17 cellular contexts compared by ENCODE assay signal in the genomic region with DNA sequence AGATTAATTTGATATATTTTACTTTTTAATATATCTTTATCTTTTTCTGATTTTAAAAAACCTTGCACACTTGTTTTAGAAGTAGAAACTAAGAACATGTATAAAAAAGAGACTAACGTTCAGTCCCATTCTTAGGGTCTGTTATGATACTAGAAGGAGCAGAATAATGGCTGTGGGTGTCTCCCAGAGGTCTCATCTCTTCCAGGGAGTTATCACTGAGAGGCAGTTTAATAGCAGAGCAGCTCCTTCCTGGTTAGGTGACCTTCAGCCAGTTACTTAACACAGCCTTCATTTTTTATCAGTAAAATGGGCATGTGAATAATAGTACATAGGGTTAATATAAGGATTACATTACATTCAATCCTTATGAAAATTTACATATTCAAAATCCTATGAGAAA.
"Had no signal": no experiment of that assay in that cellular context is flagged by ENCODE, and none has a peak within 500 bp of the region (broad histone marks: within the 10 kb centered on the region; RNA-seq: fewer than 3 reads in every experiment).

No MANE protein-coding gene starts in this region.

- H3K9me3 Mint-ChIP-seq: activated naive CD4-positive, alpha-beta T cell treated with anti-CD3 and anti-CD28 coated beads for 36 hours; activated naive CD8-positive, alpha-beta T cell treated with anti-CD3 and anti-CD28 coated beads, Interleukin-2, amount 50 U/mL, for 24 hours; activated T-helper 2 cell treated with anti-CD3 and anti-CD28 coated beads, Interferon-gamma antibody, Interleukin-2, Interleukin-4, amounts not matched to agents 10 μg/mL and 5 μg/mL and 100 μg/mL, durations not matched to agents 14 hours and 24 hours and 36 hours; T-helper 2 cell treated with Interferon-gamma antibody and Interleukin-4, amounts not matched to agents 5 μg/mL and 100 μg/mL, for 36 hours had no signal

- H3K4me3 Mint-ChIP-seq: activated naive CD4-positive, alpha-beta T cell treated with anti-CD3 and anti-CD28 coated beads for 36 hours; activated naive CD8-positive, alpha-beta T cell treated with anti-CD3 and anti-CD28 coated beads, Interleukin-2, amount 50 U/mL, for 24 hours; naive thymus-derived CD4-positive, alpha-beta T cell; T-helper 2 cell treated with Interferon-gamma antibody and Interleukin-4, amounts not matched to agents 5 μg/mL and 100 μg/mL, for 36 hours had no signal

- ATAC-seq: activated naive CD8-positive, alpha-beta T cell treated with anti-CD3 and anti-CD28 coated beads, Interleukin-2, amount 50 U/mL, for 24 hours; left colon; stimulated activated naive CD8-positive, alpha-beta T cell treated with anti-CD3 and anti-CD28 coated beads, Interleukin-15, Interleukin-2, amounts not matched to agents 100 U/mL and 50 U/mL, for 24 hours had no signal

- H3K27ac ChIP-seq: ascending aorta, testis had no signal

- DNase-seq: activated CD4-positive, alpha-beta T cell treated with anti-CD3 and anti-CD28 coated beads, Interleukin-2, amount 50 U/mL, for 48 hours; activated naive CD4-positive, alpha-beta T cell treated with anti-CD3 and anti-CD28 coated beads for 36 hours; activated naive CD8-positive, alpha-beta T cell treated with anti-CD3 and anti-CD28 coated beads, Interleukin-2, amount 50 U/mL, for 24 hours; left colon; mucosa of descending colon; naive thymus-derived CD4-positive, alpha-beta T cell; posterior cingulate gyrus; retina; stimulated activated CD4-positive, alpha-beta T cell treated with anti-CD3 and anti-CD28 coated beads, Interleukin-4, amount 100 ng/mL, for 1 hour; stimulated activated naive CD8-positive, alpha-beta T cell treated with anti-CD3 and anti-CD28 coated beads, Interleukin-15, Interleukin-2, amounts not matched to agents 100 U/mL and 50 U/mL, for 24 hours; testis; upper lobe of left lung had no signal

- H3K27me3 ChIP-seq: ascending aorta, testis, upper lobe of left lung had no signal

- FAIRE-seq: bronchial epithelial cell, islet of Langerhans had no signal

- H3K9me3 ChIP-seq: ascending aorta, mucosa of descending colon, testis, upper lobe of left lung had no signal

- H3K27ac Mint-ChIP-seq: activated naive CD4-positive, alpha-beta T cell treated with anti-CD3 and anti-CD28 coated beads for 36 hours; activated naive CD8-positive, alpha-beta T cell treated with anti-CD3 and anti-CD28 coated beads, Interleukin-2, amount 50 U/mL, for 24 hours; activated T-helper 2 cell treated with anti-CD3 and anti-CD28 coated beads, Interferon-gamma antibody, Interleukin-2, Interleukin-4, amounts not matched to agents 10 μg/mL and 5 μg/mL and 100 μg/mL, durations not matched to agents 14 hours and 24 hours and 36 hours; naive thymus-derived CD4-positive, alpha-beta T cell; T-helper 2 cell treated with Interferon-gamma antibody and Interleukin-4, amounts not matched to agents 5 μg/mL and 100 μg/mL, for 36 hours had no signal
